ENCODE assay signal across 28 cellular contexts in genomic region chr7:91352091-91352490, GRCh38.
"Had no signal": no experiment of that assay in that cellular context is flagged by ENCODE, and none has a peak within 500 bp of the region (broad histone marks: within the 10 kb centered on the region; RNA-seq: fewer than 3 reads in every experiment).

No MANE protein-coding gene starts in this region.

- H3K27ac ChIP-seq: ascending aorta, KMS-11, Peyer's patch, RWPE1, SJCRH30 had no signal

- H3K27ac Mint-ChIP-seq: activated CD8-positive, alpha-beta memory T cell treated with anti-CD3 and anti-CD28 coated beads, Interleukin-2, amount 10 ng/mL, durations not matched to agents 7 days and 5 days; activated naive CD4-positive, alpha-beta T cell treated with anti-CD3 and anti-CD28 coated beads, Interleukin-2, amount 50 U/mL, for 24 hours; activated naive CD8-positive, alpha-beta T cell treated with anti-CD3 and anti-CD28 coated beads, Interleukin-2, amount 50 U/mL, for 24 hours; activated T-cell treated with anti-CD3 and anti-CD28 coated beads, Interleukin-2, amount 50 U/mL, for 24 hours; activated T-helper 1 cell treated with anti-CD3 and anti-CD28 coated beads, Interleukin-12 subunit alpha, Interleukin-12 subunit beta, Interleukin-2, Interleukin-4 antibody, amounts not matched to agents 30 ng/mL and 10 ng/mL and 1 ng/mL, durations not matched to agents 14 hours and 24 hours and 36 hours; T-helper 1 cell treated with Interleukin-12 subunit alpha and Interleukin-12 subunit beta and Interleukin-4 antibody, amounts not matched to agents 30 μg/mL and 1 μg/mL, for 36 hours; WTC11 had no signal

- H3K4me3 ChIP-seq: ascending aorta, MG63, Peyer's patch, SJCRH30 had no signal

- H3K4me2 ChIP-seq: KMS-11 had no signal

- H3K9me3 ChIP-seq: ascending aorta, MG63, Peyer's patch, SJCRH30 had no signal

- DNase-seq: activated CD4-positive, alpha-beta T cell treated with anti-CD3 and anti-CD28 coated beads for 48 hours; activated CD4-positive, alpha-beta T cell treated with anti-CD3 and anti-CD28 coated beads, Interleukin-2, amount 50 U/mL, for 4 hours; activated CD4-positive, CD25-positive, alpha-beta regulatory T cell treated with anti-CD3 and anti-CD28 coated beads, Interleukin-2, amount 50 U/mL, for 72 hours; activated CD8-positive, alpha-beta memory T cell treated with anti-CD3 and anti-CD28 coated beads, Interleukin-2, amount 10 ng/mL, durations not matched to agents 7 days and 5 days; activated effector memory CD4-positive, alpha-beta T cell treated with Interleukin-2 at 50 U/mL for 16 hours; activated naive CD4-positive, alpha-beta T cell; activated naive CD8-positive, alpha-beta T cell treated with anti-CD3 and anti-CD28 coated beads, Interleukin-2, amount 50 U/mL, for 24 hours; activated T-cell treated with anti-CD3 and anti-CD28 coated beads, Interleukin-2, amount 50 U/mL, for 24 hours; amniotic stem cell; NCI-H1105; NCI-H1436; NCI-H187; NCI-H2081; NCI-H446; OCI-M1; Peyer's patch; Right ventricle myocardium superior; SJCRH30 had no signal

- H3K4me1 Mint-ChIP-seq: activated CD8-positive, alpha-beta memory T cell treated with anti-CD3 and anti-CD28 coated beads, Interleukin-2, amount 10 ng/mL, durations not matched to agents 7 days and 5 days; activated naive CD4-positive, alpha-beta T cell treated with anti-CD3 and anti-CD28 coated beads, Interleukin-2, amount 50 U/mL, for 24 hours; activated naive CD8-positive, alpha-beta T cell treated with anti-CD3 and anti-CD28 coated beads, Interleukin-2, amount 50 U/mL, for 24 hours; central memory CD8-positive, alpha-beta T cell had no signal

- H3K27me3 Mint-ChIP-seq: activated CD8-positive, alpha-beta memory T cell treated with anti-CD3 and anti-CD28 coated beads, Interleukin-2, amount 10 ng/mL, durations not matched to agents 7 days and 5 days; activated naive CD8-positive, alpha-beta T cell treated with anti-CD3 and anti-CD28 coated beads, Interleukin-2, amount 50 U/mL, for 24 hours; central memory CD8-positive, alpha-beta T cell had no signal

- H3K36me3 ChIP-seq: ascending aorta, MG63, Peyer's patch, SJCRH30 had no signal

- H3K27me3 ChIP-seq: ascending aorta, MG63, Peyer's patch, SJCRH30 had no signal

- H3K4me3 Mint-ChIP-seq: activated CD8-positive, alpha-beta memory T cell treated with anti-CD3 and anti-CD28 coated beads, Interleukin-2, amount 10 ng/mL, durations not matched to agents 7 days and 5 days; activated naive CD4-positive, alpha-beta T cell treated with anti-CD3 and anti-CD28 coated beads, Interleukin-2, amount 50 U/mL, for 24 hours; activated naive CD8-positive, alpha-beta T cell treated with anti-CD3 and anti-CD28 coated beads, Interleukin-2, amount 50 U/mL, for 24 hours; activated T-cell treated with anti-CD3 and anti-CD28 coated beads, Interleukin-2, amount 50 U/mL, for 24 hours; activated T-helper 1 cell treated with anti-CD3 and anti-CD28 coated beads, Interleukin-12 subunit alpha, Interleukin-12 subunit beta, Interleukin-2, Interleukin-4 antibody, amounts not matched to agents 30 ng/mL and 10 ng/mL and 1 ng/mL, durations not matched to agents 14 hours and 24 hours and 36 hours; brain; central memory CD8-positive, alpha-beta T cell; T-helper 1 cell treated with Interleukin-12 subunit alpha and Interleukin-12 subunit beta and Interleukin-4 antibody, amounts not matched to agents 30 μg/mL and 1 μg/mL, for 36 hours; WTC11 had no signal

- H3K36me3 Mint-ChIP-seq: activated CD8-positive, alpha-beta memory T cell treated with anti-CD3 and anti-CD28 coated beads, Interleukin-2, amount 10 ng/mL, durations not matched to agents 7 days and 5 days; activated naive CD4-positive, alpha-beta T cell treated with anti-CD3 and anti-CD28 coated beads, Interleukin-2, amount 50 U/mL, for 24 hours; brain; WTC11 had no signal

- ATAC-seq: activated CD8-positive, alpha-beta memory T cell treated with anti-CD3 and anti-CD28 coated beads, Interleukin-2, amount 10 ng/mL, durations not matched to agents 7 days and 5 days; activated naive CD8-positive, alpha-beta T cell treated with anti-CD3 and anti-CD28 coated beads, Interleukin-2, amount 50 U/mL, for 24 hours; WTC11 had no signal

- H3K9me3 Mint-ChIP-seq: activated naive CD4-positive, alpha-beta T cell treated with anti-CD3 and anti-CD28 coated beads, Interleukin-2, amount 50 U/mL, for 24 hours; activated naive CD8-positive, alpha-beta T cell treated with anti-CD3 and anti-CD28 coated beads, Interleukin-2, amount 50 U/mL, for 24 hours; activated T-cell treated with anti-CD3 and anti-CD28 coated beads, Interleukin-2, amount 50 U/mL, for 24 hours; activated T-helper 1 cell treated with anti-CD3 and anti-CD28 coated beads, Interleukin-12 subunit alpha, Interleukin-12 subunit beta, Interleukin-2, Interleukin-4 antibody, amounts not matched to agents 30 ng/mL and 10 ng/mL and 1 ng/mL, durations not matched to agents 14 hours and 24 hours and 36 hours; brain; T-helper 1 cell treated with Interleukin-12 subunit alpha and Interleukin-12 subunit beta and Interleukin-4 antibody, amounts not matched to agents 30 μg/mL and 1 μg/mL, for 36 hours; WTC11 had no signal

- H3K9ac ChIP-seq: KMS-11 had no signal

- H3K4me1 ChIP-seq: Peyer's patch, SJCRH30 had no signal
